17 cellular contexts compared by ENCODE assay signal in the genomic region with DNA sequence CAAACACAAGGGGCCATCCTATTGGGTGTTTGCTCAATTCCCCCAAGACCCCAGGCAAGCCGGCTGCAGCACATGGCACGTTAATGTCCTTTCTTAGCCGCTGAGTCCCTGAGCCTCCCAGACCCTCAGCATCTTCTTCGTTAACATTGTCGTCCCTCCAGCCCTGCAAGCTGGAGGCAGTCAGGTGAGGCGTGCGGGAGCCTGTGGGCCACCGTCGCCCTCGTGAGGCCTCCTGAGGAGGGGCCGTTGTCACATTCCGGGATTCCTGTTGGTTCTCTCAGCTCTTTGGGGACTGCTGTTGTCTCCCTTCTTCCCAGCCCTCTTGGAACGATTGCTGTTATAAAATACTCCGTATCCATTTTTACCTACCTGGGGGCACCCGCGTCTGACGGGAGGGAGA.
DNase-seq lines count a peak whose midpoint lies in the region; ATAC-seq, FAIRE-seq and TF ChIP-seq lines count a peak whose summit lies in the region.
"Had no signal": no experiment of that assay in that cellular context is flagged by ENCODE, and none has a peak within 500 bp of the region (broad histone marks: within the 10 kb centered on the region; RNA-seq: fewer than 3 reads in every experiment).

No MANE protein-coding gene starts in this region.

- CTCF ChIA-PET in A673 (lab: Charles Lee), result no interaction called here

- H3K36me3 ChIP-seq in A673 (ENCODE audit: insufficient read depth, low read length, poor library complexity, severe bottlenecking) (no peaks in the 10 kb centered on the region), iPS-15b (ENCODE audit: control insufficient read depth, insufficient read depth, low read length) (peaks cover 19% of the 10 kb centered on the region)
- H3K36me3 ChIP-seq: MG63, SJCRH30 had no signal

- FAIRE-seq in frontal cortex (lab: Jason Lieb, UNC), result no peak

- H3K36me3 Mint-ChIP-seq in T-helper 17 cell (ENCODE audit: low read depth), result peaks cover 3% of the 10 kb centered on the region

- H3K9me3 ChIP-seq in A673 (ENCODE audit: low read depth, low read length, poor library complexity, severe bottlenecking) (no peaks in the 10 kb centered on the region), T-helper 17 cell (ENCODE audit: control insufficient read depth, low read length, poor library complexity, severe bottlenecking) (no peaks in the 10 kb centered on the region), iPS-15b (ENCODE audit: control insufficient read depth, insufficient read depth, low read length) (no peaks in the 10 kb centered on the region)
- H3K9me3 ChIP-seq: Caco-2, MG63, SJCRH30 had no signal

- H3K27me3 Mint-ChIP-seq in T-helper 17 cell, result no peaks in the 10 kb centered on the region
- H3K27me3 Mint-ChIP-seq: CD4-positive, CD25-positive, alpha-beta regulatory T cell had no signal

- no peak overlapping the region for H3K4me3 Mint-ChIP-seq in T-helper 17 cell
- H3K4me3 Mint-ChIP-seq: CD4-positive, CD25-positive, alpha-beta regulatory T cell had no signal

- no TSS peak for BruUV-seq in A673 (replicated peaks; lab: Mats Ljungman, UMichigan)

- no peak for ATAC-seq in T-helper 17 cell
- no peak for ATAC-seq in GM19455 (IDR thresholded peaks at IDR 0.05; ENCODE audit: unreplicated experiment)
- ATAC-seq in HG02981 (IDR thresholded peaks at IDR 0.05; ENCODE audit: unreplicated experiment), result no peak

- peak overlapping the region; percentile 74 for H3K27ac Mint-ChIP-seq in T-helper 17 cell

- H3K9ac ChIP-seq in iPS-15b (ENCODE audit: low read depth, low read length), result peak overlapping the region; percentile 37

- no peak overlapping the region for H3K27ac ChIP-seq in A673 (ENCODE audit: low read depth, low read length, poor library complexity, severe bottlenecking)
- H3K27ac ChIP-seq: PC-9, SJCRH30 had no signal

- intact Hi-C loops in A673 (cut with micrococcal nuclease; ENCODE audit: unreplicated experiment), result no loop called here

- H3K4me1 ChIP-seq in A673 (ENCODE audit: insufficient read depth, low read length, poor library complexity, severe bottlenecking), result peaks cover 57% of the 10 kb centered on the region
- H3K4me1 ChIP-seq in iPS-15b (ENCODE audit: control insufficient read depth, insufficient read depth, low read length), result no peaks in the 10 kb centered on the region
- H3K4me1 ChIP-seq: SJCRH30 had no signal

- DNase-seq in A673 (ENCODE audit: low spot score) (no peak), D341Med (ENCODE audit: low spot score) (peak; percentile 71), T-helper 17 cell (no peak), SW 1271 (lab: John Stamatoyannopoulos, UW) (no peak), frontal cortex (ENCODE audit: low spot score in 2 of 2) (no peak)
- DNase-seq: Caco-2; CD4-positive, CD25-positive, alpha-beta regulatory T cell; MG63; NCI-H1092; NCI-H1694; NCI-H2107; NCI-H526 treated with DMSO at 0.1 percent for 48 hours; PC-9; SJCRH30 had no signal

- peak; percentile 53 for TF ChIP-seq CTCF in A673 (conservative IDR thresholded peaks at IDR 0.05; ENCODE audit: low read depth, low read length)

- POLR2A ChIA-PET in A673 (lab: Charles Lee; ENCODE audit: low non-redundant PET), result no interaction called here

- H3K27me3 ChIP-seq in A673 (replicated peaks; ENCODE audit: insufficient read depth, low read depth, low read length, poor library complexity), result no peaks in the 10 kb centered on the region
- H3K27me3 ChIP-seq in iPS-15b (ENCODE audit: control insufficient read depth, insufficient read depth, low read length), result no peaks in the 10 kb centered on the region
- H3K27me3 ChIP-seq: MG63, SJCRH30 had no signal

- H3K4me1 Mint-ChIP-seq in T-helper 17 cell, result peaks cover 3% of the 10 kb centered on the region
- H3K4me1 Mint-ChIP-seq: CD4-positive, CD25-positive, alpha-beta regulatory T cell had no signal

- H3K4me3 ChIP-seq in A673 (ENCODE audit: low read depth, low read length, poor library complexity, severe bottlenecking), result no peak overlapping the region
- no peak overlapping the region for H3K4me3 ChIP-seq in iPS-15b (ENCODE audit: low read depth, low read length)
- H3K4me3 ChIP-seq: MG63, PC-9, SJCRH30 had no signal
